ENCODE assay signal across 8 cellular contexts in genomic region chr3:38834110-38834509, GRCh38. TPM values are rescaled to one million over a fixed set of nuclear protein-coding genes. Genes with fewer than 3 reads are reported as not detected.
DNase-seq lines count a peak whose midpoint lies in the region; ATAC-seq and TF ChIP-seq lines count a peak whose summit lies in the region.

No MANE protein-coding gene starts in this region.

- 3% methylated on average over 8 of the region's 8 CpGs for WGBS in esophagus muscularis mucosa
- WGBS in neuronal stem cell (ENCODE audit: extremely low coverage in 2 of 2, insufficient read length in 2 of 2, insufficient replicate concordance in 1 of 2), 2 donors: no CpG with 5 or more reads among the region's 8 CpGs

- no peak overlapping the region for H3K14ac ChIP-seq in neuronal stem cell (ENCODE audit: low read length)

- no peak overlapping the region for H2BK5ac ChIP-seq in neuronal stem cell (ENCODE audit: low read length)

- no peak for TF ChIP-seq EP300 in esophagus muscularis mucosa (IDR thresholded peaks at IDR 0.05)

- intact Hi-C loops in esophagus muscularis mucosa (cut with DNase I): no loop called here

- no peak overlapping the region for H3K4me3 ChIP-seq in H7 (ENCODE audit: insufficient read depth, low read depth, low read length)
- no peak overlapping the region for H3K4me3 ChIP-seq in esophagus muscularis mucosa
- H3K4me3 ChIP-seq in neuronal stem cell (ENCODE audit: low read length in 2 of 2): no peak overlapping the region

- no peak overlapping the region for H2BK15ac ChIP-seq in neuronal stem cell (ENCODE audit: low read length)

- H3K79me1 ChIP-seq in neuronal stem cell (ENCODE audit: low read depth, low read length): no peaks in the 10 kb centered on the region

- no peak overlapping the region for H3K9ac ChIP-seq in neuronal stem cell (ENCODE audit: low read depth, low read length, poor library complexity)

- no peak for TF ChIP-seq CTCF in esophagus muscularis mucosa (IDR thresholded peaks at IDR 0.05)
- no peak for TF ChIP-seq CTCF in GM10266 (IDR thresholded peaks at IDR 0.05; ENCODE audit: control insufficient read depth, insufficient read depth, low read depth, missing control alignments)

- H3K4me1 ChIP-seq in esophagus muscularis mucosa (peaks cover 6 to 23% (median 10%) of the 10 kb centered on the region in 4 donors), neuronal stem cell (ENCODE audit: control insufficient read depth in 2 of 2, insufficient read depth in 1 of 2, low read depth in 1 of 2, low read length in 2 of 2) (peaks cover 11 to 20% of the 10 kb centered on the region in 2 donors)

- no peak overlapping the region for H2BK12ac ChIP-seq in neuronal stem cell (ENCODE audit: low read length)

- no peak overlapping the region for H2BK120ac ChIP-seq in neuronal stem cell (ENCODE audit: low read depth, low read length)

- no peak overlapping the region for H2AK5ac ChIP-seq in neuronal stem cell (ENCODE audit: low read depth, low read length)

- H4K8ac ChIP-seq in neuronal stem cell (ENCODE audit: low read depth, low read length): no peak overlapping the region

- H3K36me3 ChIP-seq in H7 (replicated peaks; ENCODE audit: control insufficient read depth, insufficient read depth, low read length) (no peaks in the 10 kb centered on the region), esophagus muscularis mucosa (no peaks in the 10 kb centered on the region), neuronal stem cell (replicated peaks in 1 of 2; ENCODE audit: control insufficient read depth in 2 of 2, insufficient read depth in 2 of 2, low read length in 2 of 2) (no peaks in the 10 kb centered on the region)

- peak overlapping the region; percentile 59 for H2AFZ ChIP-seq in neuronal stem cell (ENCODE audit: low read length)

- no peak overlapping the region for H3K4me2 ChIP-seq in neuronal stem cell (ENCODE audit: insufficient read depth, low read length, poor library complexity, severe bottlenecking)

- DNase-seq in 8988T (peak; percentile 44), H7 (peak; percentile 51), SKM-1 treated with dmso at 0.1 percent for 144 hours (lab: John Stamatoyannopoulos, UW; ENCODE audit: unreplicated experiment) (peak; percentile 50), esophagus muscularis mucosa (ENCODE audit: extremely low spot score) (peak; percentile 66), neuronal stem cell (ENCODE audit: low spot score) (no peak), GM10266 (ENCODE audit: extremely low spot score) (no peak), NCI-H1694 treated with DMSO at 0.1 percent for 48 hours (lab: John Stamatoyannopoulos, UW) (no peak)

- no peak for TF ChIP-seq POLR2A in esophagus muscularis mucosa (IDR thresholded peaks at IDR 0.05; ENCODE audit: low read depth)

- H3K4ac ChIP-seq in neuronal stem cell (ENCODE audit: low read length): no peak overlapping the region

- H3K23ac ChIP-seq in neuronal stem cell (ENCODE audit: low read depth, low read length, poor library complexity): no peak overlapping the region

- H3K27me3 ChIP-seq in H7 (ENCODE audit: control insufficient read depth, insufficient read depth, low read length) (no peaks in the 10 kb centered on the region), esophagus muscularis mucosa (no peaks in the 10 kb centered on the region), neuronal stem cell (ENCODE audit: control insufficient read depth in 3 of 3, insufficient read depth in 3 of 3, low read depth in 1 of 3, low read length in 3 of 3) (no peaks in the 10 kb centered on the region)

- no peak overlapping the region for H3K18ac ChIP-seq in neuronal stem cell (ENCODE audit: low read length)

- peak overlapping the region in 1 of 4 donors; percentile 39 for H3K27ac ChIP-seq in esophagus muscularis mucosa (replicated peaks in 1 of 4)
- H3K27ac ChIP-seq in neuronal stem cell (replicated peaks; ENCODE audit: low read length): no peak overlapping the region

- H3K9me3 ChIP-seq in esophagus muscularis mucosa (no peaks in the 10 kb centered on the region), neuronal stem cell (replicated peaks in 1 of 2; ENCODE audit: control insufficient read depth in 2 of 2, insufficient read depth in 1 of 2, low read depth in 1 of 2, low read length in 2 of 2) (no peaks in the 10 kb centered on the region)

- H4K91ac ChIP-seq in neuronal stem cell (ENCODE audit: low read depth, low read length, poor library complexity): no peak overlapping the region

- no peak for ATAC-seq in HG03378 (IDR thresholded peaks at IDR 0.05; ENCODE audit: unreplicated experiment)

RNA-seq across cellular contexts. Expression of gene SCN10A, which starts 18.1 kb away (rescaled TPM):
- total RNA-seq in H7 (2014; rRNA removed; shearing (Covaris generic)): not detected in 2 replicates
- not detected for total RNA-seq in esophagus muscularis mucosa
- polyA plus RNA-seq in neuronal stem cell (2013, experiment 1 of 2): not detected
- polyA plus RNA-seq in neuronal stem cell (2013, experiment 2 of 2): not detected

Comparison
In these comparisons a context has a peak if more than half of its experiments do, and no peak if none do; other contexts are left out.
1. DNase-seq: peak in 8988T (single experiment), H7 (single experiment), SKM-1 treated with dmso at 0.1 percent for 144 hours (single experiment) and esophagus muscularis mucosa (single experiment); none in neuronal stem cell (single experiment), GM10266 (single experiment) and NCI-H1694 treated with DMSO at 0.1 percent for 48 hours (single experiment).